In genomic region chr4:6732441-6733357, GRCh38 we compare ENCODE assay signal across 8 cellular contexts. TPM values are rescaled to one million over a fixed set of nuclear protein-coding genes. Genes with fewer than 3 reads are reported as not detected.
DNase-seq lines count a peak whose midpoint lies in the region; ATAC-seq and TF ChIP-seq lines count a peak whose summit lies in the region.

No MANE protein-coding gene starts in this region.

- no peaks in the 10 kb centered on the region for H3K9me2 ChIP-seq in HCT116 (ENCODE audit: insufficient read depth)

- H3K4me3 ChIP-seq in HCT116 (replicated peaks in 1 of 2; ENCODE audit: low read depth in 1 of 2, low read length in 2 of 2), result peak overlapping the region in 1 of 2 experiments; percentile 18; a peak in 1 of 4 replicates

- H3K36me3 Mint-ChIP-seq in glutamatergic neuron (ENCODE audit: unreplicated experiment), result no peaks in the 10 kb centered on the region

- no peak for TF ChIP-seq POLR2A in HCT116 (IDR thresholded peaks at IDR 0.05; ENCODE audit: borderline replicate concordance, extremely low read depth, insufficient read depth, insufficient read length)

- H3K27ac Mint-ChIP-seq in glutamatergic neuron (ENCODE audit: unreplicated experiment), result no peak overlapping the region

- peaks cover 9% of the 10 kb centered on the region for H3K27me3 Mint-ChIP-seq in glutamatergic neuron (ENCODE audit: unreplicated experiment)

- H2AFZ ChIP-seq in HCT116 (ENCODE audit: low read depth, low read length, poor library complexity, severe bottlenecking), result peak overlapping the region; percentile 78

- peak; percentile 88 for ATAC-seq in HCT116
- ATAC-seq in GM18517 (IDR thresholded peaks at IDR 0.05; ENCODE audit: unreplicated experiment), result no peak
- ATAC-seq in GM18502 (IDR thresholded peaks at IDR 0.05; ENCODE audit: poor library complexity, unreplicated experiment), result no peak
- ATAC-seq in GM19328 (IDR thresholded peaks at IDR 0.05; ENCODE audit: unreplicated experiment), result no peak

- intact Hi-C loops in HCT116 (cut with micrococcal nuclease), result no loop called here

- H3K27ac ChIP-seq in HCT116 (ENCODE audit: low read depth, low read length), result peak overlapping the region; percentile 44

- H3K27me3 ChIP-seq in HCT116 (ENCODE audit: insufficient read depth, low read length), result no peaks in the 10 kb centered on the region

- H3K9ac ChIP-seq in HCT116 (ENCODE audit: low read length), result peak overlapping the region; percentile 55

- BruUV-seq in HCT116 (replicated peaks; lab: Mats Ljungman, UMichigan), result no TSS peak

- TF ChIP-seq CTCF in HCT116 (IDR thresholded peaks at IDR 0.05 in 2 of 3, conservative IDR thresholded peaks at IDR 0.05 in 1 of 3; ENCODE audit: borderline replicate concordance in 1 of 3, insufficient read depth in 1 of 3, low read depth in 2 of 3, low read length in 2 of 3) (no peak), glutamatergic neuron (IDR thresholded peaks at IDR 0.05; ENCODE audit: partially characterized antibody, unreplicated experiment) (no peak)

- H3K36me3 ChIP-seq in HCT116 (ENCODE audit: control insufficient read depth in 1 of 2, insufficient read depth in 2 of 2, low read length in 2 of 2), result no peaks in the 10 kb centered on the region

- H3K4me2 ChIP-seq in HCT116 (ENCODE audit: low read length), result peak overlapping the region; percentile 68

- peaks cover 12 to 32% of the 10 kb centered on the region in 2 experiments for H3K4me1 ChIP-seq in HCT116 (ENCODE audit: control insufficient read depth in 1 of 2, insufficient read depth in 2 of 2, low read length in 2 of 2)

- RAD21 ChIA-PET in HCT116 (lab: Charles Lee; ENCODE audit: low non-redundant PET in 1 of 2, low total read pairs in 2 of 2, uncharacterized antibody in 2 of 2, unreplicated experiment in 2 of 2), result no interaction called here

- H3K4me3 Mint-ChIP-seq in glutamatergic neuron (ENCODE audit: unreplicated experiment), result no peak overlapping the region

- peak; percentile 39 for DNase-seq in HCT116 (ENCODE audit: low read depth, low spot score)
- DNase-seq in astrocyte of the hippocampus (ENCODE audit: low read depth, low spot score), result peak; percentile 93
- peak; percentile 88 for DNase-seq in islet precursor cell
- peak; percentile 75 for DNase-seq in superior temporal gyrus (ENCODE audit: extremely low spot score)
- no peak for DNase-seq in glutamatergic neuron

- H3K9me3 ChIP-seq in HCT116 (ENCODE audit: control insufficient read depth in 1 of 2, insufficient read depth in 1 of 2, low read depth in 1 of 2, low read length in 2 of 2), result no peaks in the 10 kb centered on the region

- H3K79me2 ChIP-seq in HCT116 (ENCODE audit: insufficient read depth, low read length), result no peaks in the 10 kb centered on the region

- peaks cover 18% of the 10 kb centered on the region for H3K9me3 Mint-ChIP-seq in glutamatergic neuron (ENCODE audit: unreplicated experiment)

- peaks cover 20% of the 10 kb centered on the region for H3K4me1 Mint-ChIP-seq in glutamatergic neuron (ENCODE audit: low read depth, unreplicated experiment)

- no peaks in the 10 kb centered on the region for H4K20me1 ChIP-seq in HCT116 (ENCODE audit: insufficient read depth)

- CTCF ChIA-PET in HCT116 (lab: Charles Lee), result interaction anchor here (1.4 to 1.5 kb wide), 2 partner anchors 12 to 14 kb away, joined by 4 to 5 read pairs; no protein-coding TSS in a partner anchor

- POLR2A ChIA-PET in HCT116 (lab: Charles Lee), result no interaction called here

- TF ChIP-seq RAD21 in HCT116 (IDR thresholded peaks at IDR 0.05; ENCODE audit: low read depth), result no peak

TF ChIP-seq in HCT116, 20 proteins besides CTCF, POLR2A, EP300 and RAD21:
- peak; percentile 73; the same call in 1 of the 2 replicates for TF ChIP-seq EGR1 (IDR thresholded peaks at IDR 0.05; ENCODE audit: low read depth)
- no peak for TF ChIP-seq TCF7L2 (IDR thresholded peaks at IDR 0.05; ENCODE audit: borderline replicate concordance, extremely low read depth, insufficient read depth, insufficient read length)
- TF ChIP-seq EZH2 (IDR thresholded peaks at IDR 0.05), result no peak
- no peak for TF ChIP-seq CBX3 (IDR thresholded peaks at IDR 0.05; ENCODE audit: low read depth)
- TF ChIP-seq SP1 (IDR thresholded peaks at IDR 0.05; ENCODE audit: low read depth), result no peak
- no peak for TF ChIP-seq SRF (IDR thresholded peaks at IDR 0.05; ENCODE audit: low read depth)
- TF ChIP-seq MAX (IDR thresholded peaks at IDR 0.05), result no peak
- TF ChIP-seq SIN3A (IDR thresholded peaks at IDR 0.05; ENCODE audit: low read depth), result no peak
- peak; percentile 24 for TF ChIP-seq YY1 (IDR thresholded peaks at IDR 0.05; ENCODE audit: extremely low read depth, insufficient replicate concordance, low read depth, low read length)
- no peak for TF ChIP-seq ZBTB33 (IDR thresholded peaks at IDR 0.05; ENCODE audit: extremely low read depth, insufficient replicate concordance, low read length)
- peak; percentile 54 for TF ChIP-seq POLR2AphosphoS5 (IDR thresholded peaks at IDR 0.05; ENCODE audit: low read depth, low read length)
- 0 out of 2 replicates have a peak, but pooled peaks have one; percentile 34 for TF ChIP-seq ZFX (IDR thresholded peaks at IDR 0.05)
- TF ChIP-seq REST (IDR thresholded peaks at IDR 0.05; ENCODE audit: low read depth), result no peak
- TF ChIP-seq ATF3 (IDR thresholded peaks at IDR 0.05), result no peak
- TF ChIP-seq CEBPB (IDR thresholded peaks at IDR 0.05; ENCODE audit: low read depth), result no peak
- no peak for TF ChIP-seq ZNF274 (IDR thresholded peaks at IDR 0.05; ENCODE audit: low read depth, low read length)
- TF ChIP-seq JUND (IDR thresholded peaks at IDR 0.05), result no peak
- TF ChIP-seq ELF1 (IDR thresholded peaks at IDR 0.05; ENCODE audit: borderline replicate concordance, low read depth), result no peak
- TF ChIP-seq FOSL1 (IDR thresholded peaks at IDR 0.05; ENCODE audit: low read depth), result no peak
- TF ChIP-seq EZH2phosphoT487 (IDR thresholded peaks at IDR 0.05; ENCODE audit: borderline replicate concordance), result no peak

RNA-seq across cellular contexts. Expression of gene BLOC1S4, which starts 16.7 kb away (rescaled TPM):
- total RNA-seq in HCT116 (2021; ENCODE audit: unreplicated experiment) (15.7 TPM), glutamatergic neuron (ENCODE audit: unreplicated experiment) (22.5 TPM)
- polyA plus RNA-seq in HCT116 (2012), result 13.0 and 15.2 TPM in 2 replicates

RNA-seq across cellular contexts. Expression of gene MRFAP1L1, which starts 23.0 kb away (rescaled TPM):
- total RNA-seq in HCT116 (2021; ENCODE audit: unreplicated experiment), result 43.0 TPM
- polyA plus RNA-seq in HCT116 (2012), result 31.9 and 39.3 TPM in 2 replicates
- total RNA-seq in glutamatergic neuron (ENCODE audit: unreplicated experiment), result 66.1 TPM

RNA-seq across cellular contexts. Expression of gene S100P, which starts 39.0 kb away (rescaled TPM):
- 4.1 TPM for total RNA-seq in HCT116 (2021; ENCODE audit: unreplicated experiment)
- polyA plus RNA-seq in HCT116 (2012), result 7.1 and 14.8 TPM in 2 replicates
- not detected for total RNA-seq in glutamatergic neuron (ENCODE audit: unreplicated experiment)

RNA-seq across cellular contexts. Expression of gene KIAA0232, which starts 49.8 kb away (rescaled TPM):
- total RNA-seq in HCT116 (2021; ENCODE audit: unreplicated experiment), result 18.1 TPM
- 5.3 and 6.5 TPM in 2 replicates for polyA plus RNA-seq in HCT116 (2012)
- total RNA-seq in glutamatergic neuron (ENCODE audit: unreplicated experiment), result 64.4 TPM
